ENCODE assay signal across 17 cellular contexts in the genomic region with DNA sequence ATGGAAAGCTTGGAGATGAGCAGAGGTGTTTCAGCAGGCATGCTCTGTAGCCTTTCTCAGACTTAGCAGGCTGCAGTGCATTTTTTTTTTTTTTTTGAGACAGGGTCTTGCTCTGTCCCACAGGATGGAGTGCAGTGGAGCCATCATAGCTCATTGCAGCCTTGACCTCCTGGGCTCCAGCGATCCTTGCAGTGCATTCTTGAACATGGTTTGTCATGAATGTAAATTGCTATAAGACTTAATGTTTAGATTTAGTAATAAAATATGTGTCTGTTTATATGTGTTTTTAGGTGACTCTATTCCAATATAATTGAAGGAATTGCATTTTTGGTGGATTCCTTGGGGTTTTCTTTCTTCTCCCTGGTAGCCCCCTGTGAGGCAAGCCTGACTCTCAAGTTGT.
"Had no signal": no experiment of that assay in that cellular context is flagged by ENCODE, and none has a peak within 500 bp of the region (broad histone marks: within the 10 kb centered on the region; RNA-seq: fewer than 3 reads in every experiment).

No MANE protein-coding gene starts in this region.

- H3K27ac ChIP-seq: RWPE1 had no signal

- H3K27me3 ChIP-seq: MG63 had no signal

- DNase-seq: Karpas-422, KG1, MG63, NCI-H1092 treated with DMSO at 0.1 percent for 48 hours, NCI-H1436, NCI-H187, NCI-H2029, NCI-H2081 treated with DMSO at 0.1 percent for 48 hours, NCI-H2171, NCI-H226, NCI-H446, NCI-H510A, NCI-H524 treated with DMSO at 0.1 percent for 48 hours, NCI-H774, SHP77 had no signal

- H3K36me3 ChIP-seq: MG63 had no signal

- ATAC-seq: SK-N-SH treated with all-trans-retinoic acid at 6 μM for 48 hours had no signal

- H3K4me3 ChIP-seq: MG63 had no signal

- H3K9me3 ChIP-seq: MG63 had no signal
